33 cellular contexts compared by ENCODE assay signal in the genomic region with DNA sequence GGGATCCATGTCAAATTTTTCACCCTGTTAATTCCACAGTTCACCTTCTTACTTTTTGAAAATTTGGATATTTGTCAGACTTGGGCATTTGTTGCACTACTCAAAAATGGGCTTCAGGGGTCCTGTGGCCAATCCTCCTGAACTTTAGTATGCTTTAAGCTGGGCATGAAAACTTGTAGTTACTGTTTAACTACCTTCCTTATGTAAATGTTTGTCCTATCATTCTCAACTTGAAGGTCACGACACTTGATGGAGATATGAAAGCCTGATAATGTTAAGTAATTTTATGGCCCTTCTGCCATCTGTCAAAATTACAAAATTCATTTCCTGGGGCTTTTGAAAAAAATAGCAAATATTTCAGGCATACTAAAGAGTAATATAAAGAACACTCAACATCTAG. TPM values are rescaled to one million over a fixed set of nuclear protein-coding genes. Genes with fewer than 3 reads are reported as not detected.
"Had no signal": no experiment of that assay in that cellular context is flagged by ENCODE, and none has a peak within 500 bp of the region (broad histone marks: within the 10 kb centered on the region; RNA-seq: fewer than 3 reads in every experiment).

No MANE protein-coding gene starts in this region.

- H3K4me3 Mint-ChIP-seq: activated B cell treated with CpG ODN at 0.5 μM for 24 hours; activated CD8-positive, alpha-beta T cell treated with anti-CD3 and anti-CD28 coated beads for 36 hours; activated naive CD8-positive, alpha-beta T cell; activated T-cell treated with anti-CD3 and anti-CD28 coated beads, Interleukin-2, amount 50 U/mL, for 4 hours; effector memory CD8-positive, alpha-beta T cell had no signal

- FAIRE-seq: colon, TTC549 had no signal

- ATAC-seq: activated CD4-positive, CD25-positive, alpha-beta regulatory T cell treated with anti-CD3 and anti-CD28 coated beads, Interleukin-2, amount 50 U/mL, for 24 hours; activated CD8-positive, alpha-beta T cell treated with anti-CD3 and anti-CD28 coated beads for 36 hours; activated T-cell treated with anti-CD3 and anti-CD28 coated beads, Interleukin-2, amount 50 U/mL, for 4 hours; activated T-helper 17 cell treated with anti-CD3 and anti-CD28 coated beads, Interleukin-2, amount 50 U/mL, for 72 hours; body of pancreas; effector memory CD8-positive, alpha-beta T cell; foreskin keratinocyte; gastrocnemius medialis; heart left ventricle had no signal

- H3K27ac ChIP-seq: body of pancreas, esophagus muscularis mucosa, foreskin keratinocyte, gastrocnemius medialis, heart left ventricle, WERI-Rb-1 had no signal

- DNase-seq: activated B cell treated with CpG ODN at 0.5 μM for 24 hours; activated CD4-positive, alpha-beta T cell treated with anti-CD3 and anti-CD28 coated beads for 48 hours; activated CD4-positive, alpha-beta T cell treated with anti-CD3 and anti-CD28 coated beads, Interleukin-2, amount 50 U/mL, for 1 hour; activated CD4-positive, alpha-beta T cell treated with anti-CD3 and anti-CD28 coated beads, Interleukin-2, amount 50 U/mL, for 48 hours; activated CD8-positive, alpha-beta memory T cell treated with anti-CD3 and anti-CD28 coated beads for 24 hours; activated CD8-positive, alpha-beta T cell treated with anti-CD3 and anti-CD28 coated beads for 36 hours; activated effector memory CD4-positive, alpha-beta T cell treated with Interleukin-2 at 50 U/mL for 16 hours; activated gamma-delta T cell treated with Interleukin-2 at 50 U/mL for 16 hours; activated naive CD4-positive, alpha-beta T cell treated with anti-CD3 and anti-CD28 coated beads, Interleukin-2, amount 50 U/mL, for 16 hours; activated naive CD4-positive, alpha-beta T cell treated with Interleukin-2 at 50 U/mL for 16 hours; activated T-cell treated with anti-CD3 and anti-CD28 coated beads, Interleukin-2, amount 50 U/mL, for 4 hours; amniotic stem cell; aorta; body of pancreas; caudate nucleus; cortex of kidney; dermis blood vessel endothelial cell; effector CD4-positive, alpha-beta T cell; effector memory CD8-positive, alpha-beta T cell; erythroblast; foreskin keratinocyte; gastrocnemius medialis; glutamatergic neuron; heart left ventricle; T-helper 2 cell; WERI-Rb-1 had no signal

- H3K9me3 ChIP-seq: body of pancreas, esophagus muscularis mucosa, gastrocnemius medialis, heart left ventricle had no signal

- H3K4me3 ChIP-seq: body of pancreas, esophagus muscularis mucosa, gastrocnemius medialis, heart left ventricle had no signal

- H3K4me1 ChIP-seq: foreskin keratinocyte, gastrocnemius medialis had no signal

- H3K9me3 Mint-ChIP-seq: effector memory CD8-positive, alpha-beta T cell had no signal

- H3K27me3 Mint-ChIP-seq: activated T-helper 17 cell treated with anti-CD3 and anti-CD28 coated beads, Interleukin-2, amount 50 U/mL, for 72 hours had no signal

- H3K27ac Mint-ChIP-seq: activated B cell treated with CpG ODN at 0.5 μM for 24 hours; activated CD8-positive, alpha-beta T cell treated with anti-CD3 and anti-CD28 coated beads for 36 hours; activated naive CD8-positive, alpha-beta T cell; activated T-helper 17 cell treated with anti-CD3 and anti-CD28 coated beads, Interleukin-2, amount 50 U/mL, for 72 hours; effector memory CD8-positive, alpha-beta T cell had no signal

RNA-seq across cellular contexts. Expression of a gene that starts 35.6 kb away (rescaled TPM):
- polyA plus RNA-seq: adipose tissue, aorta, foreskin keratinocyte, heart left ventricle had no signal
